3 cellular contexts compared by ENCODE assay signal in genomic region chr7:131976411-131976810, GRCh38.
"Had no signal": no experiment of that assay in that cellular context is flagged by ENCODE, and none has a peak within 500 bp of the region (broad histone marks: within the 10 kb centered on the region; RNA-seq: fewer than 3 reads in every experiment).

No MANE protein-coding gene starts in this region.

- DNase-seq: IMR-90, KBM-7, KG1 had no signal
